In the genomic region with DNA sequence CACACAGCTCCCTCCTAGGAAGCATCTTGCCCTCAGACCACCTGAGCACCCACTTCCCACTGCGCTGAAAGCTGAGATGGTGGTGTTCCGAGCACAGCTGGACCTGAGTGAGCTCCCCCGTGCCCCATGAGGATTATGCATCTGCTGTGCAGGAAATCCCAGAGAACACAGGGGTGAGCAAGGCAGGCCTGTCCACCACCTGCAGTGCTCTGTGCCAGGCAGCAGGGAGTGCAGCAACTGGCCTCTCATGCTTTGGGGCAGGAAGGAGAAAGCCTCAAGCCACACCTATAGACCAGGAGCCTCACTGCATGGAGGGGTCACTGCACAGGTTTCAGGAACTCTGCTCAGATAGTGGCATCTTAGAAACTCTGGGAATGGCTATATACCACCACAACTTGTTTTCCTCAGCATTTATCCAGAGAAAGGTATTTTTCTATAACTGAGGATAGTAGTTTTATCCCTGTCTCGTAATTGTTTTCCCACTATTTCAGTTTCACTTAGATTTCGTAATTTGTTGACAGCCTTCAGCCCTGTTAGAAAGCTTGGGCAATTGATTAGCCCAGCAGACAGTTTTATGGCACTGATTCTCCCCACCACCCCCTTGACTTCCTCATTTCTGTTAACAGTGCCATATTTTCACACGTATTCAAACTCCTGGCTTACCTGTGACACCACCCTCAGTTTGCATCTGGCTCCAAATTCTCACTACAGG, we compare ENCODE assay signal across 16 cellular contexts.
DNase-seq lines count a peak whose midpoint lies in the region; TF ChIP-seq lines count a peak whose summit lies in the region.
"Had no signal": no experiment of that assay in that cellular context is flagged by ENCODE, and none has a peak within 500 bp of the region (broad histone marks: within the 10 kb centered on the region; RNA-seq: fewer than 3 reads in every experiment).

No MANE protein-coding gene starts in this region.

- no peaks in the 10 kb centered on the region for H3K36me3 Mint-ChIP-seq in glutamatergic neuron (ENCODE audit: unreplicated experiment)

- H4K20me1 ChIP-seq in BLaER1 treated with 17β-estradiol and CSF1 and Interleukin-3, amounts not matched to agents 10 nM and 100 nM, result no peaks in the 10 kb centered on the region; a peak in 1 of 22 replicates

- H3K9me3 ChIP-seq in BLaER1 treated with 17β-estradiol and CSF1 and Interleukin-3, amounts not matched to agents 10 nM and 100 nM (replicated peaks in 1 of 11), result no peaks in the 10 kb centered on the region
- no peaks in the 10 kb centered on the region for H3K9me3 ChIP-seq in KOPT-K1 (ENCODE audit: insufficient read depth, low read length, poor library complexity, severe bottlenecking)
- H3K9me3 ChIP-seq in WERI-Rb-1 (ENCODE audit: severe bottlenecking), result no peaks in the 10 kb centered on the region
- H3K9me3 ChIP-seq: left lung, SJSA1 had no signal

- no peak overlapping the region for H3K27ac Mint-ChIP-seq in glutamatergic neuron (ENCODE audit: unreplicated experiment)
- H3K27ac Mint-ChIP-seq: activated naive CD8-positive, alpha-beta T cell treated with anti-CD3 and anti-CD28 coated beads, Interleukin-2, amount 50 U/mL, for 24 hours; T-helper 17 cell had no signal

- no peak overlapping the region for H3K4me3 ChIP-seq in BLaER1 treated with 17β-estradiol and CSF1 and Interleukin-3, amounts not matched to agents 10 nM and 100 nM
- H3K4me3 ChIP-seq in WERI-Rb-1 (ENCODE audit: low read depth, low read length), result no peak overlapping the region
- H3K4me3 ChIP-seq: left lung, SJSA1 had no signal

- H3K36me3 ChIP-seq in BLaER1 treated with 17β-estradiol and CSF1 and Interleukin-3, amounts not matched to agents 10 nM and 100 nM, result peaks cover 0 to 4% (median 0%) of the 10 kb centered on the region in 11 experiments; a peak in 1 of 22 replicates
- H3K36me3 ChIP-seq in KOPT-K1 (ENCODE audit: insufficient read depth, low read length), result no peaks in the 10 kb centered on the region
- no peaks in the 10 kb centered on the region; the same call in 1 of the 2 replicates for H3K36me3 ChIP-seq in WERI-Rb-1

- H3K9ac ChIP-seq in BLaER1 treated with 17β-estradiol and CSF1 and Interleukin-3, amounts not matched to agents 10 nM and 100 nM, result peak overlapping the region in 1 of 11 experiments; percentile 14; a peak in 1 of 22 replicates

- peaks cover 2% of the 10 kb centered on the region for H3K9me3 Mint-ChIP-seq in glutamatergic neuron (ENCODE audit: unreplicated experiment)
- H3K9me3 Mint-ChIP-seq: activated naive CD8-positive, alpha-beta T cell treated with anti-CD3 and anti-CD28 coated beads, Interleukin-2, amount 50 U/mL, for 24 hours had no signal

- peaks cover 3% of the 10 kb centered on the region for H3K27me3 Mint-ChIP-seq in glutamatergic neuron (ENCODE audit: unreplicated experiment)
- H3K27me3 Mint-ChIP-seq: activated naive CD8-positive, alpha-beta T cell treated with anti-CD3 and anti-CD28 coated beads, Interleukin-2, amount 50 U/mL, for 24 hours; T-helper 17 cell had no signal

- no peaks in the 10 kb centered on the region for H3K27me3 ChIP-seq in BLaER1 treated with 17β-estradiol and CSF1 and Interleukin-3, amounts not matched to agents 10 nM and 100 nM
- no peaks in the 10 kb centered on the region for H3K27me3 ChIP-seq in WERI-Rb-1 (ENCODE audit: insufficient read depth, low read depth, severe bottlenecking)
- H3K27me3 ChIP-seq: left lung, SJSA1 had no signal

- TF ChIP-seq CTCF in WERI-Rb-1 (IDR thresholded peaks at IDR 0.05; ENCODE audit: low read depth, low read length) (0 out of 2 replicates have a peak, but pooled peaks have one; percentile 12), glutamatergic neuron (IDR thresholded peaks at IDR 0.05; ENCODE audit: partially characterized antibody, unreplicated experiment) (no peak)

- DNase-seq in WERI-Rb-1, result no peak
- peak; percentile 39 for DNase-seq in left kidney (ENCODE audit: low read depth, low spot score)
- DNase-seq in NCI-H2107 treated with DMSO at 0.1 percent for 48 hours (lab: John Stamatoyannopoulos, UW; ENCODE audit: unreplicated experiment), result no peak
- DNase-seq in glutamatergic neuron, result no peak
- DNase-seq in NCI-H1048 (lab: John Stamatoyannopoulos, UW), result no peak
- no peak for DNase-seq in activated effector memory CD4-positive, alpha-beta T cell treated with Interleukin-2 at 50 U/mL for 16 hours
- DNase-seq: activated CD4-positive, CD25-positive, alpha-beta regulatory T cell; activated naive CD8-positive, alpha-beta T cell treated with anti-CD3 and anti-CD28 coated beads, Interleukin-2, amount 50 U/mL, for 24 hours; left lung; NCI-H345; occipital lobe; stimulated activated CD4-positive, alpha-beta T cell treated with anti-CD3 and anti-CD28 coated beads, Interleukin-1b, Interleukin-23, amount 100 ng/mL, for 48 hours; T-helper 17 cell had no signal

- peaks cover 27% of the 10 kb centered on the region for H3K4me1 Mint-ChIP-seq in glutamatergic neuron (ENCODE audit: low read depth, unreplicated experiment)
- H3K4me1 Mint-ChIP-seq: activated naive CD8-positive, alpha-beta T cell treated with anti-CD3 and anti-CD28 coated beads, Interleukin-2, amount 50 U/mL, for 24 hours; T-helper 17 cell had no signal

- peak overlapping the region in 10 of 11 experiments; percentile 11 to 82 (median 67); a peak in 19 of 22 replicates for H3K4me2 ChIP-seq in BLaER1 treated with 17β-estradiol and CSF1 and Interleukin-3, amounts not matched to agents 10 nM and 100 nM

- peak overlapping the region in 2 of 11 experiments; percentile 20 to 29; a peak in 2 of 22 replicates for H3K27ac ChIP-seq in BLaER1 treated with 17β-estradiol and CSF1 and Interleukin-3, amounts not matched to agents 10 nM and 100 nM
- H3K27ac ChIP-seq in KOPT-K1 (ENCODE audit: low read depth, low read length, poor library complexity, severe bottlenecking), result peak overlapping the region; percentile 43
- H3K27ac ChIP-seq in WERI-Rb-1, result no peak overlapping the region
- H3K27ac ChIP-seq: left lung, SJSA1 had no signal

- H3K4me1 ChIP-seq in BLaER1 treated with 17β-estradiol and CSF1 and Interleukin-3, amounts not matched to agents 10 nM and 100 nM, result peaks cover 7 to 39% (median 31%) of the 10 kb centered on the region in 10 experiments; a peak in 17 of 20 replicates
- H3K4me1 ChIP-seq: left lung, SJSA1 had no signal

- no peak overlapping the region for H3K4me3 Mint-ChIP-seq in glutamatergic neuron (ENCODE audit: unreplicated experiment)
- H3K4me3 Mint-ChIP-seq: activated naive CD8-positive, alpha-beta T cell treated with anti-CD3 and anti-CD28 coated beads, Interleukin-2, amount 50 U/mL, for 24 hours; T-helper 17 cell had no signal
